Comparison of ENCODE assay signal across 29 cellular contexts in genomic region chr3:37107846-37108245, GRCh38.
"Had no signal": no experiment of that assay in that cellular context is flagged by ENCODE, and none has a peak within 500 bp of the region (broad histone marks: within the 10 kb centered on the region; RNA-seq: fewer than 3 reads in every experiment).

No MANE protein-coding gene starts in this region.

- H3K4me3 ChIP-seq: cardiac muscle cell, MG63 had no signal

- H3K27ac ChIP-seq: cardiac muscle cell had no signal

- H3K9me3 ChIP-seq: MG63 had no signal

- DNase-seq: activated CD4-positive, alpha-beta memory T cell treated with anti-CD3 and anti-CD28 coated beads for 36 hours; activated CD4-positive, alpha-beta T cell treated with anti-CD3 and anti-CD28 coated beads for 1 hour; activated CD4-positive, alpha-beta T cell treated with anti-CD3 and anti-CD28 coated beads, Interleukin-2, amount 10 ng/mL, durations not matched to agents 24 days and 14 days; activated CD8-positive, alpha-beta memory T cell treated with anti-CD3 and anti-CD28 coated beads for 24 hours; activated effector memory CD4-positive, alpha-beta T cell treated with anti-CD3 and anti-CD28 coated beads, Interleukin-2, amount 50 U/mL, for 16 hours; activated naive CD4-positive, alpha-beta T cell treated with Interleukin-2 at 50 U/mL for 16 hours; activated naive CD8-positive, alpha-beta T cell treated with anti-CD3 and anti-CD28 coated beads, Interleukin-2, amount 50 U/mL, for 24 hours; activated T-cell treated with anti-CD3 and anti-CD28 coated beads, Interleukin-2, amount 50 U/mL, for 4 hours; amygdala; KG1; MG63; MV-4-11; NCI-H1092 treated with DMSO at 0.1 percent for 48 hours; NCI-H1417 treated with DMSO at 0.1 percent for 48 hours; NCI-H1694; NCI-H2029; NCI-H2107; NCI-H2171 treated with DMSO at 0.1 percent for 48 hours; NCI-H226; NCI-H526; NCI-H774; NK-92 treated with Interleukin-12 subunit alpha and Interleukin-12 subunit beta, amount 100 ng/mL, for 24 hours; PC-3; SHP77 treated with DMSO at 0.1 percent for 48 hours; T-helper 17 cell; T-helper 9 cell had no signal

- H3K27me3 ChIP-seq: cardiac muscle cell, MG63 had no signal

- ATAC-seq: activated naive CD4-positive, alpha-beta T cell treated with anti-CD3 and anti-CD28 coated beads, Interleukin-2, amount 50 U/mL, for 72 hours; activated naive CD8-positive, alpha-beta T cell treated with anti-CD3 and anti-CD28 coated beads, Interleukin-2, amount 50 U/mL, for 24 hours; activated T-cell treated with anti-CD3 and anti-CD28 coated beads, Interleukin-2, amount 50 U/mL, for 4 hours; PC-3; T-helper 17 cell; WTC11 had no signal

- H3K36me3 ChIP-seq: cardiac muscle cell, MG63 had no signal
